In the genomic region with DNA sequence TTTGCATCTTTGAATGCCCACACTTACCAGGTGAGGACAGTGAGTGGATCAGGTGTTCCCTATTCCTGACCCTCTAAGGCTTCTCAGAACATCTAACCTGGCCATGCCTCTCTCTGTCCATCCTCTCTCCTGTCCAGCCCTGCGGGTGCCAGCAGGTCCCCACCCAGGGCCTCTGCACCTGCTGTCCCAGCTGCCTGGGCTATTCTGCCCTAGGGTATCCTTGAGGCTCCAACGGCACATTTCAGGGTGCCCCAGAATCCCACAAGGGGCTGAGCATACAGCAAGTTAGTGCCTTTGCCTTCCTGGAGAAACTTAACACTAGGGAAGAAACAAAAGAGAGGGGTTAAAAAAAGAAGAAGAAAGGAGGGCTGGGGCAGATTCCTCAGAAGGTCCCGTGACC, we compare ENCODE assay signal across 14 cellular contexts.
DNase-seq lines count a peak whose midpoint lies in the region; ATAC-seq, FAIRE-seq and TF ChIP-seq lines count a peak whose summit lies in the region.
"Had no signal": no experiment of that assay in that cellular context is flagged by ENCODE, and none has a peak within 500 bp of the region (broad histone marks: within the 10 kb centered on the region; RNA-seq: fewer than 3 reads in every experiment).

No MANE protein-coding gene starts in this region.

- H3K9me3 ChIP-seq in BLaER1, result peaks cover 34% of the 10 kb centered on the region
- peaks cover 3% of the 10 kb centered on the region for H3K9me3 ChIP-seq in RWPE2 (ENCODE audit: severe bottlenecking)
- H3K9me3 ChIP-seq in kidney (ENCODE audit: control insufficient read depth in 1 of 2, low read length in 2 of 2), result peaks cover 4 to 9% of the 10 kb centered on the region in 2 donors
- H3K9me3 ChIP-seq in spleen, result peaks cover 0 to 49% (median 35%) of the 10 kb centered on the region in 8 donors
- H3K9me3 ChIP-seq: BE2C had no signal

- 69 to 86% (median 72%) methylated on average over 3 of the region's 3 CpGs for WGBS in spleen, 5 donors

- DNase-seq in RWPE2 (ENCODE audit: low spot score) (peak; percentile 17), kidney (peak; percentile 58), spleen (peak; percentile 39), SIG-M5 (lab: John Stamatoyannopoulos, UW) (no peak), NCI-H1436 treated with DMSO at 0.1 percent for 48 hours (lab: John Stamatoyannopoulos, UW) (no peak), GOT3 (lab: John Stamatoyannopoulos, UW) (no peak)
- DNase-seq: BE2C, DMS79 treated with DMSO at 0.1 percent for 48 hours, GF-D8, H9 had no signal

- H3K4me3 ChIP-seq in BLaER1 (no peak overlapping the region), RWPE2 (ENCODE audit: severe bottlenecking) (no peak overlapping the region), kidney (ENCODE audit: low read length in 2 of 2) (no peak overlapping the region), spleen (no peak overlapping the region)
- H3K4me3 ChIP-seq: GM23338 had no signal

- H3K36me3 ChIP-seq in BLaER1 (no peaks in the 10 kb centered on the region), RWPE2 (ENCODE audit: low read depth) (no peaks in the 10 kb centered on the region), kidney (ENCODE audit: control insufficient read depth in 1 of 2, insufficient read depth in 2 of 2, low read length in 2 of 2) (no peaks in the 10 kb centered on the region), spleen (no peaks in the 10 kb centered on the region)
- H3K36me3 ChIP-seq: BE2C had no signal

- no peak for ATAC-seq in RWPE2 (ENCODE audit: low read depth)
- ATAC-seq: GM23338, HepG2 had no signal

- H3K4me1 ChIP-seq in BLaER1 (no peaks in the 10 kb centered on the region; the same call in 1 of the 2 replicates), RWPE2 (ENCODE audit: insufficient read depth, poor library complexity, severe bottlenecking) (no peaks in the 10 kb centered on the region), kidney (ENCODE audit: control insufficient read depth in 1 of 2, insufficient read depth in 1 of 2, low read depth in 1 of 2, low read length in 2 of 2) (no peaks in the 10 kb centered on the region), spleen (no peaks in the 10 kb centered on the region)
- H3K4me1 ChIP-seq: BE2C had no signal

- H3K9ac ChIP-seq in BLaER1 (0 out of 2 replicates have a peak overlapping the region, but pooled peaks have one; percentile 29), kidney (ENCODE audit: low read length in 2 of 2) (no peak overlapping the region)

- H4K20me1 ChIP-seq in BLaER1, result no peaks in the 10 kb centered on the region

- no peak overlapping the region for H3K4me2 ChIP-seq in BLaER1
- H3K4me2 ChIP-seq: GM23338 had no signal

- no peak for TF ChIP-seq POLR2A in spleen (IDR thresholded peaks at IDR 0.05)

- FAIRE-seq in kidney (lab: Jason Lieb, UNC), result no peak
- FAIRE-seq: HepG2 had no signal

- no peak for TF ChIP-seq CTCF in RWPE2 (IDR thresholded peaks at IDR 0.05; ENCODE audit: poor library complexity, severe bottlenecking)
- no peak for TF ChIP-seq CTCF in kidney (IDR thresholded peaks at IDR 0.05; ENCODE audit: borderline replicate concordance, extremely low read depth, insufficient read depth)
- no peak for TF ChIP-seq CTCF in spleen (IDR thresholded peaks at IDR 0.05 in 8 of 11, conservative IDR thresholded peaks at IDR 0.05 in 3 of 11)

- intact Hi-C loops in kidney (cut with DNase I) (no loop called here), spleen (cut with DNase I; ENCODE audit: low total_unique reads) (no loop called here)

- H3K27ac ChIP-seq in BLaER1 (no peak overlapping the region), RWPE2 (ENCODE audit: poor library complexity, severe bottlenecking) (no peak overlapping the region), kidney (ENCODE audit: low read depth in 2 of 2, low read length in 2 of 2) (no peak overlapping the region), spleen (no peak overlapping the region)
- H3K27ac ChIP-seq: C4-2B had no signal

- H3K27me3 ChIP-seq in BLaER1 (no peaks in the 10 kb centered on the region), RWPE2 (ENCODE audit: insufficient read depth, poor library complexity, severe bottlenecking) (peaks cover 4% of the 10 kb centered on the region), spleen (replicated peaks in 1 of 7) (peaks cover 0 to 50% (median 12%) of the 10 kb centered on the region in 7 donors)

Comparison
In these comparisons a context has a peak if more than half of its experiments do, and no peak if none do; other contexts are left out.
1. DNase-seq: peak in RWPE2 (single experiment), kidney (single experiment) and spleen (single experiment); none in SIG-M5 (single experiment), NCI-H1436 treated with DMSO at 0.1 percent for 48 hours (single experiment) and GOT3 (single experiment).